In the genomic region with DNA sequence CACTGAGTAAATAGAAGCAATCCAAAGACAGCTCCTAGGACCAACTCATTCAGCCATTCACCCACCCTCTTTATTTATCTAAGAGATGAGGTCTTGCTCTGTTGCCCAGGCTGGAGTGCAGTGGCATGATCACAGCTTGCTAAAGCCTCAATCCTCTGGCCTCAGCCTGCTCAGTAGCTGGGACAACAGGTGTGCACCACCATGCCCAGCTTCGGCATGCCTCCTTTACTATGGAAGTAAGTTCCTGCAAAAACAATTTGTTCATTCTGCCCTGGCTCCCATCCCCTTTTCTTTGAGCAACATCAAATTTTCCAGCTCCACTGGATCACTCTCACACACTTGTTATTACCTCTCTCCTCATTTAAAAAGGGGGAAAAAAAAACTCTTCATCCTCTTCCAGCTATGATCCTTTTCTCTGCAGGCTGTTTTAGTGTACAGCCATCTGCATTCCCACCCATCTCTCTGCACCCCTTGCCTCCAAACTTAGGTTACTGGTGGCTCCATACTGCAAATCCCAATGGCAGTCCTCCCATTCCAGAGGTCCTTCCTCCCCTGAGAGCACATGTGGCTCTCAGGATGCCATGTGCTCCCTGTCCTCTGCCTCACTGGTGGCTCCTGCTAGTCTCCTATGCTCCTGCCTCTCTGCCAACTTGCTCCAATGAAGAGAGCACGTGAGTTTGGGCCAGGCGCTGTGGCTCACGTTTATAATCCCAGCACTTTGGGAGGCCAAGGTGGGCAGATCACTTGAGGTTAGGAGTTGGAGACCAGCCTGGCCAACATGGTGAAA, we compare ENCODE assay signal across 11 cellular contexts. TPM values are rescaled to one million over a fixed set of nuclear protein-coding genes. Genes with fewer than 3 reads are reported as not detected.
A peak's percentile ranks its signal among the peaks of the same experiment; 100 is the strongest.
DNase-seq lines count a peak whose midpoint lies in the region; ATAC-seq and TF ChIP-seq lines count a peak whose summit lies in the region.
"Had no signal": no experiment of that assay in that cellular context is flagged by ENCODE, and none has a peak within 500 bp of the region (broad histone marks: within the 10 kb centered on the region; RNA-seq: fewer than 3 reads in every experiment).

No MANE protein-coding gene starts in this region.

- peaks cover 48% of the 10 kb centered on the region for H3K4me1 Mint-ChIP-seq in activated CD8-positive, alpha-beta T cell treated with anti-CD3 and anti-CD28 coated beads, Interleukin-2, amount 10 ng/mL, durations not matched to agents 7 days and 5 days (ENCODE audit: low read depth)
- H3K4me1 Mint-ChIP-seq in natural killer cell treated with Interleukin-12 subunit alpha and Interleukin-12 subunit beta and Interleukin-15 and Interleukin-18, amount 100 ng/mL, for 72 hours (ENCODE audit: low read depth in 2 of 2): peaks cover 39 to 40% of the 10 kb centered on the region in 2 donors

- no peak overlapping the region for H3K27ac Mint-ChIP-seq in activated CD8-positive, alpha-beta T cell treated with anti-CD3 and anti-CD28 coated beads, Interleukin-2, amount 10 ng/mL, durations not matched to agents 7 days and 5 days
- peak overlapping the region in 1 of 2 donors; percentile 83 for H3K27ac Mint-ChIP-seq in natural killer cell treated with Interleukin-12 subunit alpha and Interleukin-12 subunit beta and Interleukin-15 and Interleukin-18, amount 100 ng/mL, for 72 hours

- CTCF ChIA-PET in activated CD8-positive, alpha-beta T cell treated with anti-CD3 and anti-CD28 coated beads, Interleukin-2, amount 10 ng/mL, durations not matched to agents 7 days and 5 days (lab: Charles Lee): interaction anchor here (4.8 kb wide), 1 partner anchor 21 kb away, joined by 23 read pairs; no protein-coding TSS in a partner anchor

- no peak for TF ChIP-seq CTCF in HFF-Myc (IDR thresholded peaks at IDR 0.05; ENCODE audit: low read depth, low read length, missing control alignments)

- H3K36me3 Mint-ChIP-seq in activated CD8-positive, alpha-beta T cell treated with anti-CD3 and anti-CD28 coated beads, Interleukin-2, amount 10 ng/mL, durations not matched to agents 7 days and 5 days (ENCODE audit: low read depth): peaks cover 36% of the 10 kb centered on the region
- no peaks in the 10 kb centered on the region for H3K36me3 Mint-ChIP-seq in natural killer cell treated with Interleukin-12 subunit alpha and Interleukin-12 subunit beta and Interleukin-15 and Interleukin-18, amount 100 ng/mL, for 72 hours

- no peaks in the 10 kb centered on the region for H3K27me3 Mint-ChIP-seq in activated CD8-positive, alpha-beta T cell treated with anti-CD3 and anti-CD28 coated beads, Interleukin-2, amount 10 ng/mL, durations not matched to agents 7 days and 5 days (ENCODE audit: low read depth)
- H3K27me3 Mint-ChIP-seq in natural killer cell treated with Interleukin-12 subunit alpha and Interleukin-12 subunit beta and Interleukin-15 and Interleukin-18, amount 100 ng/mL, for 72 hours: no peaks in the 10 kb centered on the region

- DNase-seq in HFF-Myc (ENCODE audit: extremely low read depth, low read depth) (no peak), GOT3 (lab: John Stamatoyannopoulos, UW) (no peak)
- DNase-seq in activated CD8-positive, alpha-beta T cell treated with anti-CD3 and anti-CD28 coated beads, Interleukin-2, amount 10 ng/mL, durations not matched to agents 7 days and 5 days: no peak
- DNase-seq in natural killer cell treated with Interleukin-12 subunit alpha and Interleukin-12 subunit beta and Interleukin-15 and Interleukin-18, amount 100 ng/mL, for 72 hours (ENCODE audit: low spot score): no peak
- DNase-seq: activated T-cell treated with anti-CD3 and anti-CD28 coated beads for 4 hours; Caco-2; stimulated activated CD4-positive, alpha-beta T cell treated with anti-CD3 and anti-CD28 coated beads, Interleukin-1b, Interleukin-23, amount 100 ng/mL, for 48 hours; stimulated activated naive CD4-positive, alpha-beta T cell treated with Interleukin-2 at 50 U/mL for 16 hours; T1000 had no signal

- POLR2A ChIA-PET in activated CD8-positive, alpha-beta T cell treated with anti-CD3 and anti-CD28 coated beads, Interleukin-2, amount 10 ng/mL, durations not matched to agents 7 days and 5 days (lab: Charles Lee): no interaction called here

- H3K4me3 Mint-ChIP-seq in activated CD8-positive, alpha-beta T cell treated with anti-CD3 and anti-CD28 coated beads, Interleukin-2, amount 10 ng/mL, durations not matched to agents 7 days and 5 days: peak overlapping the region; percentile 42
- H3K4me3 Mint-ChIP-seq in natural killer cell treated with Interleukin-12 subunit alpha and Interleukin-12 subunit beta and Interleukin-15 and Interleukin-18, amount 100 ng/mL, for 72 hours: peak overlapping the region; percentile 97

- no peaks in the 10 kb centered on the region for H3K9me3 Mint-ChIP-seq in activated CD8-positive, alpha-beta T cell treated with anti-CD3 and anti-CD28 coated beads, Interleukin-2, amount 10 ng/mL, durations not matched to agents 7 days and 5 days (ENCODE audit: insufficient read depth)
- no peaks in the 10 kb centered on the region for H3K9me3 Mint-ChIP-seq in natural killer cell treated with Interleukin-12 subunit alpha and Interleukin-12 subunit beta and Interleukin-15 and Interleukin-18, amount 100 ng/mL, for 72 hours

- peak overlapping the region; percentile 23 for H3K4me3 ChIP-seq in HFF-Myc (replicated peaks; ENCODE audit: low read depth, low read length)
- H3K4me3 ChIP-seq: hepatocyte had no signal

- ATAC-seq in activated CD8-positive, alpha-beta T cell treated with anti-CD3 and anti-CD28 coated beads, Interleukin-2, amount 10 ng/mL, durations not matched to agents 7 days and 5 days: no peak
- no peak for ATAC-seq in natural killer cell treated with Interleukin-12 subunit alpha and Interleukin-12 subunit beta and Interleukin-15 and Interleukin-18, amount 100 ng/mL, for 72 hours
- no peak for ATAC-seq in HG03442 (IDR thresholded peaks at IDR 0.05; ENCODE audit: unreplicated experiment)

RNA-seq across cellular contexts. Expression of gene ELOF1, which starts 2.2 kb away (rescaled TPM):
- total RNA-seq in activated CD8-positive, alpha-beta T cell treated with anti-CD3 and anti-CD28 coated beads, Interleukin-2, amount 10 ng/mL, durations not matched to agents 7 days and 5 days: 10 to 100 TPM; 47.9 to 52.8 TPM
- 10 to 100 TPM; 58.3 to 95.1 TPM for total RNA-seq in natural killer cell treated with Interleukin-12 subunit alpha and Interleukin-12 subunit beta and Interleukin-15 and Interleukin-18, amount 100 ng/mL, for 72 hours

RNA-seq across cellular contexts. Expression of gene CNN1, which starts 18.2 kb away (rescaled TPM):
- total RNA-seq in activated CD8-positive, alpha-beta T cell treated with anti-CD3 and anti-CD28 coated beads, Interleukin-2, amount 10 ng/mL, durations not matched to agents 7 days and 5 days: not detected
- not detected for total RNA-seq in natural killer cell treated with Interleukin-12 subunit alpha and Interleukin-12 subunit beta and Interleukin-15 and Interleukin-18, amount 100 ng/mL, for 72 hours

RNA-seq across cellular contexts. Expression of gene ACP5, which starts 20.6 kb away (rescaled TPM):
- 1 to 10 TPM; 9.8 to 9.9 TPM for total RNA-seq in activated CD8-positive, alpha-beta T cell treated with anti-CD3 and anti-CD28 coated beads, Interleukin-2, amount 10 ng/mL, durations not matched to agents 7 days and 5 days
- total RNA-seq in natural killer cell treated with Interleukin-12 subunit alpha and Interleukin-12 subunit beta and Interleukin-15 and Interleukin-18, amount 100 ng/mL, for 72 hours: 1 to 10 TPM; 3.0 to 3.5 TPM

RNA-seq across cellular contexts. Expression of gene ECSIT, which starts 27.9 kb away (rescaled TPM):
- 10 to 100 TPM; 28.9 to 31.6 TPM for total RNA-seq in activated CD8-positive, alpha-beta T cell treated with anti-CD3 and anti-CD28 coated beads, Interleukin-2, amount 10 ng/mL, durations not matched to agents 7 days and 5 days
- 10 to 100 TPM; 27.0 to 37.3 TPM for total RNA-seq in natural killer cell treated with Interleukin-12 subunit alpha and Interleukin-12 subunit beta and Interleukin-15 and Interleukin-18, amount 100 ng/mL, for 72 hours

RNA-seq across cellular contexts. Expression of gene ZNF627, which starts 40.5 kb away (rescaled TPM):
- 1 to 10 TPM; 3.7 to 4.8 TPM for total RNA-seq in activated CD8-positive, alpha-beta T cell treated with anti-CD3 and anti-CD28 coated beads, Interleukin-2, amount 10 ng/mL, durations not matched to agents 7 days and 5 days
- total RNA-seq in natural killer cell treated with Interleukin-12 subunit alpha and Interleukin-12 subunit beta and Interleukin-15 and Interleukin-18, amount 100 ng/mL, for 72 hours: 1 to 10 TPM; 5.1 to 6.8 TPM
